In genomic region chr9:97319380-97319779, GRCh38 we compare ENCODE assay signal across 21 cellular contexts. TPM values are rescaled to one million over a fixed set of nuclear protein-coding genes. Genes with fewer than 3 reads are reported as not detected.
"Had no signal": no experiment of that assay in that cellular context is flagged by ENCODE, and none has a peak within 500 bp of the region (broad histone marks: within the 10 kb centered on the region; RNA-seq: fewer than 3 reads in every experiment).

No MANE protein-coding gene starts in this region.

- H3K27ac ChIP-seq: coronary artery, epithelial cell of prostate, heart left ventricle, neutrophil, pancreas, psoas muscle, right atrium auricular region, spleen, tibial artery had no signal

- H3K27me3 ChIP-seq: heart left ventricle, neutrophil, pancreas, right atrium auricular region, spleen, tibial artery had no signal

- H3K4me3 ChIP-seq: coronary artery, heart left ventricle, pancreas, psoas muscle, right atrium auricular region, spleen, tibial artery had no signal

- H3K27ac Mint-ChIP-seq: activated B cell treated with CpG ODN at 0.5 μM for 24 hours; activated CD4-positive, alpha-beta T cell treated with anti-CD3 and anti-CD28 coated beads for 36 hours; activated naive CD8-positive, alpha-beta T cell treated with anti-CD3 and anti-CD28 coated beads, Interleukin-2, amount 50 U/mL, for 24 hours; activated T-cell treated with anti-CD3 and anti-CD28 coated beads, Interleukin-2, amount 50 U/mL, for 72 hours; nephron; stimulated activated naive CD8-positive, alpha-beta T cell treated with anti-CD3 and anti-CD28 coated beads, Interleukin-15, amount 100 ng/mL, for 72 hours had no signal

- H3K9me3 Mint-ChIP-seq: activated B cell treated with CpG ODN at 0.5 μM for 24 hours; activated naive CD8-positive, alpha-beta T cell treated with anti-CD3 and anti-CD28 coated beads, Interleukin-2, amount 50 U/mL, for 24 hours; activated T-cell treated with anti-CD3 and anti-CD28 coated beads, Interleukin-2, amount 50 U/mL, for 72 hours; nephron; stimulated activated naive CD8-positive, alpha-beta T cell treated with anti-CD3 and anti-CD28 coated beads, Interleukin-15, amount 100 ng/mL, for 72 hours had no signal

- H3K4me1 Mint-ChIP-seq: activated B cell treated with CpG ODN at 0.5 μM for 24 hours; activated naive CD8-positive, alpha-beta T cell treated with anti-CD3 and anti-CD28 coated beads, Interleukin-2, amount 50 U/mL, for 24 hours; nephron had no signal

- ATAC-seq: activated CD4-positive, alpha-beta T cell treated with anti-CD3 and anti-CD28 coated beads for 36 hours; activated naive CD8-positive, alpha-beta T cell treated with anti-CD3 and anti-CD28 coated beads, Interleukin-2, amount 50 U/mL, for 24 hours; activated T-cell treated with anti-CD3 and anti-CD28 coated beads, Interleukin-2, amount 50 U/mL, for 72 hours; heart left ventricle; pancreas; psoas muscle; stimulated activated naive CD8-positive, alpha-beta T cell treated with anti-CD3 and anti-CD28 coated beads, Interleukin-15, amount 100 ng/mL, for 72 hours had no signal

- H3K27me3 Mint-ChIP-seq: activated B cell treated with CpG ODN at 0.5 μM for 24 hours; activated CD4-positive, alpha-beta T cell treated with anti-CD3 and anti-CD28 coated beads for 36 hours; activated naive CD8-positive, alpha-beta T cell treated with anti-CD3 and anti-CD28 coated beads, Interleukin-2, amount 50 U/mL, for 24 hours; stimulated activated naive CD8-positive, alpha-beta T cell treated with anti-CD3 and anti-CD28 coated beads, Interleukin-15, amount 100 ng/mL, for 72 hours had no signal

- H3K4me3 Mint-ChIP-seq: activated B cell treated with CpG ODN at 0.5 μM for 24 hours; activated CD4-positive, alpha-beta T cell treated with anti-CD3 and anti-CD28 coated beads for 36 hours; activated naive CD8-positive, alpha-beta T cell treated with anti-CD3 and anti-CD28 coated beads, Interleukin-2, amount 50 U/mL, for 24 hours; activated T-cell treated with anti-CD3 and anti-CD28 coated beads, Interleukin-2, amount 50 U/mL, for 72 hours; nephron; stimulated activated naive CD8-positive, alpha-beta T cell treated with anti-CD3 and anti-CD28 coated beads, Interleukin-15, amount 100 ng/mL, for 72 hours had no signal

- H3K9me3 ChIP-seq: heart left ventricle, neutrophil, pancreas, psoas muscle, right atrium auricular region, spleen, tibial artery had no signal

- DNase-seq: activated B cell treated with CpG ODN at 0.5 μM for 24 hours; activated CD4-positive, alpha-beta T cell treated with anti-CD3 and anti-CD28 coated beads for 36 hours; activated CD4-positive, alpha-beta T cell treated with anti-CD3 and anti-CD28 coated beads, Interleukin-2, amount 50 U/mL, for 4 hours; activated gamma-delta T cell; activated naive CD4-positive, alpha-beta T cell treated with anti-CD3 and anti-CD28 coated beads, Interleukin-2, amount 50 U/mL, for 16 hours; activated naive CD8-positive, alpha-beta T cell treated with anti-CD3 and anti-CD28 coated beads, Interleukin-2, amount 50 U/mL, for 24 hours; activated T-cell treated with anti-CD3 and anti-CD28 coated beads, Interleukin-2, amount 50 U/mL, for 72 hours; cerebellar nuclear complex; heart left ventricle; pancreas; psoas muscle; stimulated activated CD4-positive, alpha-beta T cell treated with anti-CD3 and anti-CD28 coated beads, Interleukin-4, amount 100 ng/mL, for 24 hours; stimulated activated naive CD8-positive, alpha-beta T cell treated with anti-CD3 and anti-CD28 coated beads, Interleukin-15, amount 100 ng/mL, for 72 hours; tibial artery had no signal

- H3K4me1 ChIP-seq: heart left ventricle, pancreas, psoas muscle, right atrium auricular region, spleen, tibial artery had no signal

RNA-seq across cellular contexts. Expression of gene CCDC180, which starts 11.9 kb away (rescaled TPM):
- total RNA-seq: myocyte had no signal
